25 cellular contexts compared by ENCODE assay signal in genomic region chr15:25839638-25840156, GRCh38. TPM values are rescaled to one million over a fixed set of nuclear protein-coding genes. Genes with fewer than 3 reads are reported as not detected.
"Had no signal": no experiment of that assay in that cellular context is flagged by ENCODE, and none has a peak within 500 bp of the region (broad histone marks: within the 10 kb centered on the region; RNA-seq: fewer than 3 reads in every experiment).

No MANE protein-coding gene starts in this region.

- H3K27ac Mint-ChIP-seq: memory B cell; progenitor cell of endocrine pancreas; stimulated activated memory B cell treated with anti-CD40 and anti-IgM and Interleukin-4, amounts not matched to agents 10 μg/mL and 1 μg/mL and 100 μg/mL, for 72 hours; stimulated activated naive CD8-positive, alpha-beta T cell treated with anti-CD3 and anti-CD28 coated beads, Interleukin-15, amount 100 ng/mL, for 72 hours; type B pancreatic cell had no signal

- H3K9me3 Mint-ChIP-seq: memory B cell; naive thymus-derived CD4-positive, alpha-beta T cell; natural killer cell treated with Interleukin-12 subunit alpha and Interleukin-12 subunit beta and Interleukin-15 and Interleukin-18, amount 100 ng/mL, for 72 hours; stimulated activated memory B cell treated with anti-CD40 and anti-IgM and Interleukin-4, amounts not matched to agents 10 μg/mL and 1 μg/mL and 100 μg/mL, for 72 hours; stimulated activated naive CD8-positive, alpha-beta T cell treated with anti-CD3 and anti-CD28 coated beads, Interleukin-15, amount 100 ng/mL, for 72 hours; type B pancreatic cell had no signal

- H3K27me3 ChIP-seq: ovary, right atrium auricular region, right lobe of liver, tibial nerve, uterus had no signal

- H3K4me1 ChIP-seq: left ventricle myocardium inferior, right lobe of liver, tibial nerve had no signal

- H3K36me3 Mint-ChIP-seq: memory B cell; natural killer cell treated with Interleukin-12 subunit alpha and Interleukin-12 subunit beta and Interleukin-15 and Interleukin-18, amount 100 ng/mL, for 72 hours; stimulated activated memory B cell treated with anti-CD40 and anti-IgM and Interleukin-4, amounts not matched to agents 10 μg/mL and 1 μg/mL and 100 μg/mL, for 72 hours; type B pancreatic cell had no signal

- H3K27ac ChIP-seq: left ventricle myocardium inferior, ovary, right atrium auricular region, right lobe of liver, tibial nerve, uterus had no signal

- DNase-seq: islet precursor cell; left ventricle myocardium inferior; midbrain; mucosa of descending colon; naive thymus-derived CD4-positive, alpha-beta T cell; ovary; right lobe of liver; stimulated activated CD4-positive, alpha-beta T cell treated with anti-CD3 and anti-CD28 coated beads, Interleukin-1b, Interleukin-23, amount 100 ng/mL, for 48 hours; stimulated activated CD4-positive, alpha-beta T cell treated with anti-CD3 and anti-CD28 coated beads, Interleukin-2, amount 100 ng/mL, for 48 hours; stimulated activated CD4-positive, alpha-beta T cell treated with anti-CD3 and anti-CD28 coated beads, Interleukin-4, amount 100 ng/mL, for 4 hours; stimulated activated CD8-positive, alpha-beta memory T cell treated with anti-CD3 and anti-CD28 coated beads, Interleukin-4, amount 100 ng/mL, for 48 hours; stimulated activated naive CD4-positive, alpha-beta T cell treated with Interleukin-2 at 50 U/mL for 16 hours; stimulated activated naive CD8-positive, alpha-beta T cell treated with anti-CD3 and anti-CD28 coated beads, Interleukin-15, amount 100 ng/mL, for 72 hours; substantia nigra; uterus had no signal

- H3K27me3 Mint-ChIP-seq: naive thymus-derived CD4-positive, alpha-beta T cell; natural killer cell treated with Interleukin-12 subunit alpha and Interleukin-12 subunit beta and Interleukin-15 and Interleukin-18, amount 100 ng/mL, for 72 hours; stimulated activated naive CD8-positive, alpha-beta T cell treated with anti-CD3 and anti-CD28 coated beads, Interleukin-15, amount 100 ng/mL, for 72 hours had no signal

- H3K36me3 ChIP-seq: left ventricle myocardium inferior, ovary, right atrium auricular region, right lobe of liver, tibial nerve, uterus had no signal

- H3K4me3 Mint-ChIP-seq: memory B cell; natural killer cell treated with Interleukin-12 subunit alpha and Interleukin-12 subunit beta and Interleukin-15 and Interleukin-18, amount 100 ng/mL, for 72 hours; stimulated activated memory B cell treated with anti-CD40 and anti-IgM and Interleukin-4, amounts not matched to agents 10 μg/mL and 1 μg/mL and 100 μg/mL, for 72 hours; stimulated activated naive CD8-positive, alpha-beta T cell treated with anti-CD3 and anti-CD28 coated beads, Interleukin-15, amount 100 ng/mL, for 72 hours; type B pancreatic cell had no signal

- ATAC-seq: mucosa of descending colon; naive thymus-derived CD4-positive, alpha-beta T cell; natural killer cell treated with Interleukin-12 subunit alpha and Interleukin-12 subunit beta and Interleukin-15 and Interleukin-18, amount 100 ng/mL, for 72 hours; right lobe of liver; stimulated activated memory B cell treated with anti-CD40 and anti-IgM and Interleukin-4, amounts not matched to agents 10 μg/mL and 1 μg/mL and 100 μg/mL, for 72 hours; stimulated activated naive CD8-positive, alpha-beta T cell treated with anti-CD3 and anti-CD28 coated beads, Interleukin-15, amount 100 ng/mL, for 72 hours had no signal

- H3K4me2 ChIP-seq: smooth muscle cell had no signal

- H3K9me3 ChIP-seq: left ventricle myocardium inferior, ovary, right atrium auricular region, right lobe of liver, tibial nerve, uterus had no signal

- H3K4me3 ChIP-seq: left ventricle myocardium inferior, lung, mucosa of descending colon, ovary, right atrium auricular region, right lobe of liver, smooth muscle cell, tibial nerve, uterus had no signal

RNA-seq across cellular contexts. Expression of gene ATP10A, which starts 23.4 kb away (rescaled TPM):
- total RNA-seq: pulmonary artery endothelial cell had no signal
